Comparison of ENCODE assay signal across 19 cellular contexts in the genomic region with DNA sequence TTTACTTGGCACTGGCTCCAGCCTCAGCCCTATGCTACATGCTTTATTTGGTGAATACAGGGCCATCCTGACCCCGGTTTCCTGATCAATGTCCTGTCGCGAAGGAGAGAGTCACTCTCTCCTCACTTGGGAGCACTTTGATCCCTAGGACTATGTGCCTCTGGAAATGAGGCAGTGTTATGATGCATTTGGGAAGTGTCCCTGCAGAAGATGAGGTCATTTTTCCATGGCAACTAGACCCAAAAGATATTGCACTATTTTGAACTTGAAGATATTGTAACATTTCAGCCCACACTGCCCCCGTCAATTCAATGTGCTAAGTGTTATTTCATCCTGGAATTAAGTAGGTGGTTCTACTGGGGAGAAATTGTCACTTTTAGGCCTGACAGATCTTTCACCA.
DNase-seq lines count a peak whose midpoint lies in the region; ATAC-seq, FAIRE-seq and TF ChIP-seq lines count a peak whose summit lies in the region.
"Had no signal": no experiment of that assay in that cellular context is flagged by ENCODE, and none has a peak within 500 bp of the region (broad histone marks: within the 10 kb centered on the region; RNA-seq: fewer than 3 reads in every experiment).

No MANE protein-coding gene starts in this region.

- ATAC-seq in right cardiac atrium: peak; percentile 68 to 84
- ATAC-seq in GM18873 (IDR thresholded peaks at IDR 0.05; ENCODE audit: low FRiP score, unreplicated experiment): no peak
- ATAC-seq: activated naive CD4-positive, alpha-beta T cell treated with anti-CD3 and anti-CD28 coated beads, Interleukin-2, amount 50 U/mL, for 72 hours had no signal

- DNase-seq in GM23248: peak; percentile 67
- DNase-seq in endothelial cell of umbilical vein (ENCODE audit: low read depth, low spot score): no peak
- no peak for DNase-seq in right cardiac atrium
- no peak for DNase-seq in Ammon's horn (ENCODE audit: low spot score)
- no peak for DNase-seq in NCI-H146 (lab: John Stamatoyannopoulos, UW)
- DNase-seq in ecto neural progenitor cell (ENCODE audit: low spot score): no peak
- DNase-seq: activated CD4-positive, CD25-positive, alpha-beta regulatory T cell; activated T-cell treated with anti-CD3 and anti-CD28 coated beads, Interleukin-2, amount 50 U/mL, for 48 hours; DMS 273 treated with DMSO at 0.1 percent for 48 hours; erythroblast; NCI-H1417 treated with DMSO at 0.1 percent for 48 hours; NCI-H82; PC-9; uterus had no signal

- H3K4me3 ChIP-seq in GM23248 (no peak overlapping the region), endothelial cell of umbilical vein (replicated peaks in 1 of 3; ENCODE audit: insufficient read depth in 1 of 3, low read depth in 1 of 3, low read length in 3 of 3) (no peak overlapping the region), right cardiac atrium (ENCODE audit: low read length) (no peak overlapping the region), skeletal muscle tissue (ENCODE audit: low read length in 3 of 3) (no peak overlapping the region)
- H3K4me3 ChIP-seq: PC-9, SK-N-MC, uterus had no signal

- no peaks in the 10 kb centered on the region for H3K9me2 ChIP-seq in GM23248 (ENCODE audit: insufficient read depth)

- WGBS in GM23248 (ENCODE audit: low coverage in 1 of 2, low lambda C conversion rate in 2 of 2, missing lambda C conversion rate in 2 of 2), 2 experiments: 45 to 52% methylated on average over 4 of the region's 4 CpGs
- WGBS in right cardiac atrium: 50% methylated on average over 4 of the region's 4 CpGs

- H3K9me1 ChIP-seq in endothelial cell of umbilical vein (replicated peaks; ENCODE audit: control insufficient read depth, extremely low read depth, insufficient read depth, low read length): no peaks in the 10 kb centered on the region

- no peak overlapping the region for H3K4me2 ChIP-seq in GM23248 (ENCODE audit: unreplicated experiment)
- no peak overlapping the region for H3K4me2 ChIP-seq in endothelial cell of umbilical vein (ENCODE audit: insufficient read depth, low read length)
- H3K4me2 ChIP-seq: PC-9 had no signal

- H3K79me2 ChIP-seq in GM23248 (ENCODE audit: insufficient read depth) (no peaks in the 10 kb centered on the region), endothelial cell of umbilical vein (ENCODE audit: control insufficient read depth, insufficient read depth, low read length) (no peaks in the 10 kb centered on the region)

- H4K20me1 ChIP-seq in GM23248 (ENCODE audit: insufficient read depth) (no peaks in the 10 kb centered on the region), endothelial cell of umbilical vein (replicated peaks; ENCODE audit: control insufficient read depth, extremely low read depth, insufficient read depth, low read length) (no peaks in the 10 kb centered on the region)

- POLR2A ChIA-PET in endothelial cell of umbilical vein (lab: Charles Lee): no interaction called here

- H2AFZ ChIP-seq in GM23248: no peak overlapping the region
- H2AFZ ChIP-seq in endothelial cell of umbilical vein (ENCODE audit: low read depth, low read length): no peak overlapping the region
- H2AFZ ChIP-seq: PC-9 had no signal

- TF ChIP-seq CTCF in endothelial cell of umbilical vein (IDR thresholded peaks at IDR 0.05; ENCODE audit: extremely low read depth in 1 of 2, insufficient read depth in 1 of 2, low read depth in 1 of 2, low read length in 2 of 2): no peak

- H3K27me3 ChIP-seq in GM23248 (replicated peaks; ENCODE audit: insufficient read depth) (no peaks in the 10 kb centered on the region), endothelial cell of umbilical vein (ENCODE audit: control insufficient read depth in 2 of 2, insufficient read depth in 2 of 2, low read length in 2 of 2) (no peaks in the 10 kb centered on the region), right cardiac atrium (ENCODE audit: control insufficient read depth, insufficient read depth) (no peaks in the 10 kb centered on the region), skeletal muscle tissue (ENCODE audit: control insufficient read depth in 3 of 3, insufficient read depth in 3 of 3, low read length in 3 of 3) (no peaks in the 10 kb centered on the region)
- H3K27me3 ChIP-seq: uterus had no signal

- H3K4me1 ChIP-seq in GM23248 (ENCODE audit: insufficient read depth) (peaks cover 7% of the 10 kb centered on the region; the same call in 1 of the 2 replicates), endothelial cell of umbilical vein (ENCODE audit: control insufficient read depth, extremely low read depth, insufficient read depth, low read length) (no peaks in the 10 kb centered on the region), right cardiac atrium (ENCODE audit: control insufficient read depth, insufficient read depth, low read length) (no peaks in the 10 kb centered on the region), skeletal muscle tissue (ENCODE audit: control insufficient read depth in 3 of 3, insufficient read depth in 3 of 3, low read length in 3 of 3) (peaks cover 0 to 2% (median 0%) of the 10 kb centered on the region in 3 donors)
- H3K4me1 ChIP-seq: uterus had no signal

- H3K9ac ChIP-seq in GM23248 (no peak overlapping the region), endothelial cell of umbilical vein (replicated peaks; ENCODE audit: extremely low read depth, insufficient read depth, low read length) (no peak overlapping the region), skeletal muscle tissue (ENCODE audit: low read depth in 1 of 3, low read length in 3 of 3) (no peak overlapping the region)

- CTCF ChIA-PET in endothelial cell of umbilical vein (lab: Charles Lee): interaction anchor here (1.7 kb wide), 1 partner anchor 21 kb away, joined by 9 read pairs; no protein-coding TSS in a partner anchor

- FAIRE-seq in endothelial cell of umbilical vein (lab: Jason Lieb, UNC): no peak
- FAIRE-seq: GM12892 had no signal

- TF ChIP-seq POLR2A in endothelial cell of umbilical vein (IDR thresholded peaks at IDR 0.05; ENCODE audit: low read depth, low read length): no peak

- in situ Hi-C loops in GM23248 (cut with MboI): no loop called here

- H3K27ac ChIP-seq in GM23248: 0 out of 2 replicates have a peak overlapping the region, but pooled peaks have one; percentile 37
- H3K27ac ChIP-seq in endothelial cell of umbilical vein (ENCODE audit: insufficient read depth, low read depth, low read length): no peak overlapping the region
- peak overlapping the region; percentile 40 for H3K27ac ChIP-seq in right cardiac atrium (ENCODE audit: low read length)
- peak overlapping the region; percentile 36 for H3K27ac ChIP-seq in skeletal muscle tissue (ENCODE audit: low read depth, low read length)
- H3K27ac ChIP-seq: PC-9, SK-N-MC, uterus had no signal

- dilution Hi-C loops in endothelial cell of umbilical vein (cut with MboI; ENCODE audit: extremely low pct_ligation_motif_present, low sequenced_read_pairs): no loop called here

- intact Hi-C loops in endothelial cell of umbilical vein (cut with micrococcal nuclease) (no loop called here), right cardiac atrium (cut with DNase I) (no loop called here)

- no peaks in the 10 kb centered on the region for H3F3A ChIP-seq in GM23248 (ENCODE audit: insufficient read depth)

- H3K9me3 ChIP-seq in GM23248 (ENCODE audit: low read depth): no peaks in the 10 kb centered on the region
- no peaks in the 10 kb centered on the region for H3K9me3 ChIP-seq in endothelial cell of umbilical vein (replicated peaks; ENCODE audit: control insufficient read depth, insufficient read depth, low read length)
- H3K9me3 ChIP-seq in right cardiac atrium (ENCODE audit: control insufficient read depth, low read length): no peaks in the 10 kb centered on the region
- H3K9me3 ChIP-seq in skeletal muscle tissue (ENCODE audit: control insufficient read depth in 3 of 3, low read length in 3 of 3): no peaks in the 10 kb centered on the region
- H3K9me3 ChIP-seq: uterus had no signal

- BruUV-seq in endothelial cell of umbilical vein (replicated peaks; lab: Mats Ljungman, UMichigan): no TSS peak

- H3K36me3 ChIP-seq in GM23248 (ENCODE audit: low read depth) (no peaks in the 10 kb centered on the region), endothelial cell of umbilical vein (ENCODE audit: control insufficient read depth in 2 of 2, extremely low read depth in 1 of 2, insufficient read depth in 2 of 2, low read length in 2 of 2) (peaks cover 0 to 2% of the 10 kb centered on the region in 2 experiments), skeletal muscle tissue (ENCODE audit: control insufficient read depth in 3 of 3, insufficient read depth in 3 of 3, low read length in 3 of 3) (peaks cover 0 to 5% (median 1%) of the 10 kb centered on the region in 3 donors)
- H3K36me3 ChIP-seq: uterus had no signal

TF ChIP-seq in endothelial cell of umbilical vein, 7 proteins besides CTCF, POLR2A, EP300 and RAD21:
- TF ChIP-seq, protein P1, sequence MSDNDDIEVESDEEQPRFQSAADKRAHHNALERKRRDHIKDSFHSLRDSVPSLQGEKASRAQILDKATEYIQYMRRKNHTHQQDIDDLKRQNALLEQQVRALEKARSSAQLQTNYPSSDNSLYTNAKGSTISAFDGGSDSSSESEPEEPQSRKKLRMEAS (IDR thresholded peaks at IDR 0.05; ENCODE audit: insufficient read depth, insufficient read length): no peak
- TF ChIP-seq JUN (IDR thresholded peaks at IDR 0.05; ENCODE audit: borderline replicate concordance, insufficient read depth, insufficient read length, low read depth): peak; percentile 11
